Comparison of ENCODE assay signal across 20 cellular contexts in the genomic region with DNA sequence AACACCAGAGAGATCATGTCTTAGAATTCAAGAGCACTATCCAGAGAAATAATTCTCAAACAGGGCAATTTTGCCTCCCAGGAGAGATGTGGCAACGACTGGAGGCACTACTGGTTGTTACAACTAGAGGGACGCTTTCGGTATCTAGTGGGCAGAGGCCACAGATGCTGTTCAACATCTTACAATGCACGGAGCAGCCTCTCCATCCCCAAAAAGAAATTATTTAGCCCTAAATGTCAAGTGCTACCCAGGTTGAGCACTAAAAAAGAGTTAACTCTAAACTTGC.
DNase-seq lines count a peak whose midpoint lies in the region; ATAC-seq and TF ChIP-seq lines count a peak whose summit lies in the region.
"Had no signal": no experiment of that assay in that cellular context is flagged by ENCODE, and none has a peak within 500 bp of the region (broad histone marks: within the 10 kb centered on the region; RNA-seq: fewer than 3 reads in every experiment).

No MANE protein-coding gene starts in this region.

- no peaks in the 10 kb centered on the region for H3K79me2 ChIP-seq in osteoblast (ENCODE audit: insufficient read depth, low read length)

- H3K4me1 Mint-ChIP-seq in activated naive CD4-positive, alpha-beta T cell treated with anti-CD3 and anti-CD28 coated beads, Interleukin-2, amount 50 U/mL, for 24 hours, result peaks cover 7% of the 10 kb centered on the region
- H3K4me1 Mint-ChIP-seq: neural crest cell had no signal

- no peak overlapping the region for H3K27ac ChIP-seq in osteoblast (ENCODE audit: low read depth, low read length)
- H3K27ac ChIP-seq: gastroesophageal sphincter, upper lobe of left lung had no signal

- no peaks in the 10 kb centered on the region for H3K4me1 ChIP-seq in osteoblast (ENCODE audit: insufficient read depth, low read length)
- H3K4me1 ChIP-seq: gastroesophageal sphincter had no signal

- DNase-seq in activated naive CD4-positive, alpha-beta T cell treated with Interleukin-2 at 50 U/mL for 16 hours, result no peak
- DNase-seq in stimulated activated CD8-positive, alpha-beta memory T cell treated with anti-CD3 and anti-CD28 coated beads, Interleukin-4, amount 100 ng/mL, for 48 hours, result no peak
- DNase-seq in left lobe of liver (ENCODE audit: low spot score) (no peak), osteoblast (ENCODE audit: insufficient read length, low spot score, missing footprints) (no peak), NCI-H1092 (lab: John Stamatoyannopoulos, UW) (no peak)
- DNase-seq: activated CD4-positive, alpha-beta T cell treated with anti-CD3 and anti-CD28 coated beads, Interleukin-2, amount 10 ng/mL, durations not matched to agents 7 days and 5 days; activated naive CD8-positive, alpha-beta T cell treated with anti-CD3 and anti-CD28 coated beads, Interleukin-2, amount 50 U/mL, for 24 hours; activated T-cell treated with anti-CD3 and anti-CD28 coated beads, Interleukin-2, amount 50 U/mL, for 1 hour; CD4-positive, alpha-beta memory T cell; cerebellar nuclear complex; MM.1S; stimulated activated CD4-positive, alpha-beta T cell treated with anti-CD3 and anti-CD28 coated beads, Interleukin-4, amount 100 ng/mL, for 4 hours; stimulated activated naive B cell treated with anti-CD40 and anti-IgM and Interleukin-4, amounts not matched to agents 10 μg/mL and 1 μg/mL and 100 μg/mL, for 72 hours had no signal

- no peaks in the 10 kb centered on the region for H3K9me3 Mint-ChIP-seq in activated naive CD4-positive, alpha-beta T cell treated with anti-CD3 and anti-CD28 coated beads, Interleukin-2, amount 50 U/mL, for 24 hours
- H3K9me3 Mint-ChIP-seq: activated CD4-positive, alpha-beta T cell treated with anti-CD3 and anti-CD28 coated beads, Interleukin-2, amount 10 ng/mL, durations not matched to agents 7 days and 5 days; activated naive CD8-positive, alpha-beta T cell treated with anti-CD3 and anti-CD28 coated beads, Interleukin-2, amount 50 U/mL, for 24 hours; CD4-positive, alpha-beta memory T cell; memory B cell; neural crest cell; stimulated activated naive B cell treated with anti-CD40 and anti-IgM and Interleukin-4, amounts not matched to agents 10 μg/mL and 1 μg/mL and 100 μg/mL, for 72 hours had no signal

- no peak overlapping the region for H3K4me3 ChIP-seq in osteoblast (ENCODE audit: insufficient read depth, low read length)
- H3K4me3 ChIP-seq: gastroesophageal sphincter, upper lobe of left lung had no signal

- no peak overlapping the region for H3K4me2 ChIP-seq in osteoblast (ENCODE audit: insufficient read depth, low read length)

- H3K27me3 Mint-ChIP-seq in activated naive CD4-positive, alpha-beta T cell treated with anti-CD3 and anti-CD28 coated beads, Interleukin-2, amount 50 U/mL, for 24 hours, result no peaks in the 10 kb centered on the region
- H3K27me3 Mint-ChIP-seq: activated CD4-positive, alpha-beta T cell treated with anti-CD3 and anti-CD28 coated beads, Interleukin-2, amount 10 ng/mL, durations not matched to agents 7 days and 5 days; activated naive CD8-positive, alpha-beta T cell treated with anti-CD3 and anti-CD28 coated beads, Interleukin-2, amount 50 U/mL, for 24 hours; CD4-positive, alpha-beta memory T cell; memory B cell; stimulated activated naive B cell treated with anti-CD40 and anti-IgM and Interleukin-4, amounts not matched to agents 10 μg/mL and 1 μg/mL and 100 μg/mL, for 72 hours had no signal

- ATAC-seq in HG02642 (IDR thresholded peaks at IDR 0.05; ENCODE audit: poor library complexity, unreplicated experiment), result peak; percentile 50
- peak; percentile 35 for ATAC-seq in HG03442 (IDR thresholded peaks at IDR 0.05; ENCODE audit: unreplicated experiment)
- no peak for ATAC-seq in left lobe of liver
- ATAC-seq: activated naive CD8-positive, alpha-beta T cell treated with anti-CD3 and anti-CD28 coated beads, Interleukin-2, amount 50 U/mL, for 24 hours; gastroesophageal sphincter had no signal

- no peak overlapping the region for H2AFZ ChIP-seq in osteoblast (ENCODE audit: low read length)

- H3K9me3 ChIP-seq in osteoblast (ENCODE audit: low read depth, low read length), result no peaks in the 10 kb centered on the region
- H3K9me3 ChIP-seq: gastroesophageal sphincter, upper lobe of left lung had no signal

- no peaks in the 10 kb centered on the region for H3K36me3 ChIP-seq in osteoblast (ENCODE audit: insufficient read depth, low read length)
- H3K36me3 ChIP-seq: gastroesophageal sphincter, upper lobe of left lung had no signal

- H3K27ac Mint-ChIP-seq in activated naive CD4-positive, alpha-beta T cell treated with anti-CD3 and anti-CD28 coated beads, Interleukin-2, amount 50 U/mL, for 24 hours, result peak overlapping the region; percentile 12
- H3K27ac Mint-ChIP-seq: activated CD4-positive, alpha-beta T cell treated with anti-CD3 and anti-CD28 coated beads, Interleukin-2, amount 10 ng/mL, durations not matched to agents 7 days and 5 days; activated naive CD8-positive, alpha-beta T cell treated with anti-CD3 and anti-CD28 coated beads, Interleukin-2, amount 50 U/mL, for 24 hours; memory B cell; stimulated activated naive B cell treated with anti-CD40 and anti-IgM and Interleukin-4, amounts not matched to agents 10 μg/mL and 1 μg/mL and 100 μg/mL, for 72 hours had no signal

- H4K20me1 ChIP-seq in osteoblast (ENCODE audit: insufficient read depth, low read length), result no peaks in the 10 kb centered on the region

- no peak overlapping the region for H3K4me3 Mint-ChIP-seq in activated naive CD4-positive, alpha-beta T cell treated with anti-CD3 and anti-CD28 coated beads, Interleukin-2, amount 50 U/mL, for 24 hours
- H3K4me3 Mint-ChIP-seq: activated CD4-positive, alpha-beta T cell treated with anti-CD3 and anti-CD28 coated beads, Interleukin-2, amount 10 ng/mL, durations not matched to agents 7 days and 5 days; activated naive CD8-positive, alpha-beta T cell treated with anti-CD3 and anti-CD28 coated beads, Interleukin-2, amount 50 U/mL, for 24 hours; CD4-positive, alpha-beta memory T cell; memory B cell; neural crest cell; stimulated activated naive B cell treated with anti-CD40 and anti-IgM and Interleukin-4, amounts not matched to agents 10 μg/mL and 1 μg/mL and 100 μg/mL, for 72 hours had no signal

- no peaks in the 10 kb centered on the region for H3K27me3 ChIP-seq in osteoblast (ENCODE audit: insufficient read depth, low read length)
- H3K27me3 ChIP-seq: gastroesophageal sphincter, upper lobe of left lung had no signal

- no peak for TF ChIP-seq CTCF in osteoblast (IDR thresholded peaks at IDR 0.05; ENCODE audit: extremely low read depth, low read depth, low read length)

- peaks cover 23% of the 10 kb centered on the region for H3K36me3 Mint-ChIP-seq in activated naive CD4-positive, alpha-beta T cell treated with anti-CD3 and anti-CD28 coated beads, Interleukin-2, amount 50 U/mL, for 24 hours
